Comparison of ENCODE assay signal across 1 cellular context in genomic region chr22:20983081-20983745, GRCh38.
TF ChIP-seq lines count a peak whose summit lies in the region.

No MANE protein-coding gene starts in this region.

TF ChIP-seq in endothelial cell of umbilical vein, 7 proteins besides CTCF, POLR2A, EP300 and RAD21:
- TF ChIP-seq MAX (IDR thresholded peaks at IDR 0.05; ENCODE audit: insufficient read depth, insufficient read length) (no peak), MYC (IDR thresholded peaks at IDR 0.05; ENCODE audit: low read depth, low read length) (no peak)
